10 cellular contexts compared by ENCODE assay signal in genomic region chr9:130036099-130036498, GRCh38. TPM values are rescaled to one million over a fixed set of nuclear protein-coding genes. Genes with fewer than 3 reads are reported as not detected.
DNase-seq lines count a peak whose midpoint lies in the region; ATAC-seq and TF ChIP-seq lines count a peak whose summit lies in the region.
"Had no signal": no experiment of that assay in that cellular context is flagged by ENCODE, and none has a peak within 500 bp of the region (broad histone marks: within the 10 kb centered on the region; RNA-seq: fewer than 3 reads in every experiment).

No MANE protein-coding gene starts in this region.

- in situ Hi-C loops in mammary epithelial cell (cut with MboI; ENCODE audit: low sequenced_read_pairs in 2 of 2), result no loop called here

- H3K4me3 Mint-ChIP-seq in nephron, result no peak overlapping the region

- no peak overlapping the region for H3K23ac ChIP-seq in neuronal stem cell (ENCODE audit: low read depth, low read length, poor library complexity)

- H2AFZ ChIP-seq in DND-41 (ENCODE audit: low read depth, low read length) (no peak overlapping the region), Loucy (ENCODE audit: low read length) (no peak overlapping the region), mammary epithelial cell (ENCODE audit: low read depth, low read length) (no peak overlapping the region), neuronal stem cell (ENCODE audit: low read length) (no peak overlapping the region)

- no peak overlapping the region for H2BK5ac ChIP-seq in neuronal stem cell (ENCODE audit: low read length)

- peak overlapping the region; percentile 46 to 64 (median 51) for H3K27ac Mint-ChIP-seq in nephron

- intact Hi-C loops in mammary epithelial cell (cut with micrococcal nuclease), result loop anchor here (5.0 kb wide), 1 partner anchor 39 kb away; no protein-coding TSS in a partner anchor

- no peak overlapping the region for H3K9ac ChIP-seq in DND-41 (ENCODE audit: low read depth, low read length)
- no peak overlapping the region for H3K9ac ChIP-seq in Loucy (ENCODE audit: low read depth, low read length, poor library complexity, severe bottlenecking)
- no peak overlapping the region for H3K9ac ChIP-seq in mammary epithelial cell (ENCODE audit: insufficient read depth, low read length)
- H3K9ac ChIP-seq in neuronal stem cell (ENCODE audit: low read depth, low read length, poor library complexity), result no peak overlapping the region

- H4K8ac ChIP-seq in neuronal stem cell (ENCODE audit: low read depth, low read length), result no peak overlapping the region

- CTCF ChIA-PET in mammary epithelial cell (lab: Charles Lee; ENCODE audit: low non-redundant PET), result no interaction called here

- no peaks in the 10 kb centered on the region for H3K9me3 Mint-ChIP-seq in nephron

- H2BK15ac ChIP-seq in neuronal stem cell (ENCODE audit: low read length), result no peak overlapping the region

- TF ChIP-seq CTCF in DND-41 (IDR thresholded peaks at IDR 0.05; ENCODE audit: borderline replicate concordance, extremely low read depth, low read length, poor library complexity, severe bottlenecking) (no peak), Loucy (conservative IDR thresholded peaks at IDR 0.05; ENCODE audit: low read length) (no peak), mammary epithelial cell (conservative IDR thresholded peaks at IDR 0.05 in 1 of 2, IDR thresholded peaks at IDR 0.05 in 1 of 2; ENCODE audit: extremely low read depth in 1 of 2, insufficient read depth in 1 of 2, low read depth in 1 of 2, low read length in 2 of 2) (no peak), nephron (IDR thresholded peaks at IDR 0.05; ENCODE audit: unreplicated experiment in 3 of 3) (no peak)

- H3F3A ChIP-seq in Loucy (ENCODE audit: low read depth), result no peaks in the 10 kb centered on the region

- H3K4me2 ChIP-seq in DND-41 (ENCODE audit: insufficient read depth, low read length) (no peak overlapping the region), Loucy (ENCODE audit: low read depth, low read length, poor library complexity, severe bottlenecking) (peak overlapping the region; percentile 35), mammary epithelial cell (ENCODE audit: insufficient read depth, low read depth, low read length) (peak overlapping the region; percentile 2), neuronal stem cell (ENCODE audit: insufficient read depth, low read length, poor library complexity, severe bottlenecking) (no peak overlapping the region)

- H3K27ac ChIP-seq in DND-41 (ENCODE audit: low read length), result 0 out of 2 replicates have a peak overlapping the region, but pooled peaks have one; percentile 40
- no peak overlapping the region for H3K27ac ChIP-seq in mammary epithelial cell (ENCODE audit: insufficient read depth, low read depth, low read length)
- no peak overlapping the region for H3K27ac ChIP-seq in neuronal stem cell (replicated peaks; ENCODE audit: low read length)

- H3K4ac ChIP-seq in neuronal stem cell (ENCODE audit: low read length), result no peak overlapping the region

- H4K20me1 ChIP-seq in DND-41 (ENCODE audit: insufficient read depth, low read length), result peaks cover 90% of the 10 kb centered on the region
- peaks cover 80% of the 10 kb centered on the region for H4K20me1 ChIP-seq in Loucy (ENCODE audit: insufficient read depth, low read length, poor library complexity, severe bottlenecking)
- H4K20me1 ChIP-seq in mammary epithelial cell (ENCODE audit: insufficient read depth, low read length), result no peaks in the 10 kb centered on the region

- H2BK120ac ChIP-seq in neuronal stem cell (ENCODE audit: low read depth, low read length), result no peak overlapping the region

- H3K4me1 ChIP-seq in DND-41 (ENCODE audit: insufficient read depth, low read length) (peaks cover 70% of the 10 kb centered on the region), Loucy (ENCODE audit: insufficient read depth, low read length, poor library complexity, severe bottlenecking) (peaks cover 22% of the 10 kb centered on the region), mammary epithelial cell (ENCODE audit: insufficient read depth, low read length) (peaks cover 7% of the 10 kb centered on the region), neuronal stem cell (ENCODE audit: control insufficient read depth in 2 of 2, insufficient read depth in 1 of 2, low read depth in 1 of 2, low read length in 2 of 2) (peaks cover 2 to 3% of the 10 kb centered on the region in 2 donors)

- H3K4me1 Mint-ChIP-seq in nephron, result peaks cover 21% of the 10 kb centered on the region

- H3K79me2 ChIP-seq in DND-41 (ENCODE audit: insufficient read depth, low read length) (peaks cover 100% of the 10 kb centered on the region), Loucy (ENCODE audit: insufficient read depth, low read length) (peaks cover 96% of the 10 kb centered on the region), mammary epithelial cell (ENCODE audit: insufficient read depth, low read length) (peaks cover 57% of the 10 kb centered on the region)

- no peaks in the 10 kb centered on the region for H3K36me3 Mint-ChIP-seq in nephron (ENCODE audit: low read depth)

- DNase-seq in DND-41 (no peak), mammary epithelial cell (peak; percentile 67), neuronal stem cell (ENCODE audit: low spot score) (no peak), NCI-H1092 (lab: John Stamatoyannopoulos, UW) (no peak), pons (ENCODE audit: low spot score) (no peak), SKM-1 treated with dmso at 0.1 percent for 144 hours (lab: John Stamatoyannopoulos, UW; ENCODE audit: unreplicated experiment) (no peak)
- DNase-seq: mucosa of descending colon, NCI-H774 had no signal

- no peak overlapping the region for H2BK12ac ChIP-seq in neuronal stem cell (ENCODE audit: low read length)

- H3K27me3 Mint-ChIP-seq in nephron (ENCODE audit: low read depth), result no peaks in the 10 kb centered on the region

- H3K18ac ChIP-seq in neuronal stem cell (ENCODE audit: low read length), result no peak overlapping the region

- no peak for ATAC-seq in DND-41 (ENCODE audit: insufficient read depth, low read depth)
- ATAC-seq: mucosa of descending colon had no signal

- H3K27me3 ChIP-seq in DND-41 (ENCODE audit: insufficient read depth, low read length, poor library complexity) (no peaks in the 10 kb centered on the region), Loucy (ENCODE audit: insufficient read depth, low read length, poor library complexity, severe bottlenecking) (no peaks in the 10 kb centered on the region), mammary epithelial cell (ENCODE audit: insufficient read depth, low read length) (no peaks in the 10 kb centered on the region), neuronal stem cell (ENCODE audit: control insufficient read depth in 3 of 3, insufficient read depth in 3 of 3, low read depth in 1 of 3, low read length in 3 of 3) (no peaks in the 10 kb centered on the region)

- peaks cover 2% of the 10 kb centered on the region for H3K79me1 ChIP-seq in neuronal stem cell (ENCODE audit: low read depth, low read length)

- H3K36me3 ChIP-seq in DND-41 (ENCODE audit: insufficient read depth, low read length) (peaks cover 36% of the 10 kb centered on the region), Loucy (ENCODE audit: insufficient read depth, low read length) (no peaks in the 10 kb centered on the region), mammary epithelial cell (ENCODE audit: insufficient read depth, low read length) (no peaks in the 10 kb centered on the region), neuronal stem cell (replicated peaks in 1 of 2; ENCODE audit: control insufficient read depth in 2 of 2, insufficient read depth in 2 of 2, low read length in 2 of 2) (peaks cover 0 to 5% of the 10 kb centered on the region in 2 donors)

- no peaks in the 10 kb centered on the region for H3K9me2 ChIP-seq in Loucy (replicated peaks; ENCODE audit: low read depth, low read length)

- BruUV-seq in mammary epithelial cell (replicated peaks; lab: Mats Ljungman, UMichigan), result no TSS peak

- no peak overlapping the region for H2AK5ac ChIP-seq in neuronal stem cell (ENCODE audit: low read depth, low read length)

- no peak overlapping the region for H3K14ac ChIP-seq in neuronal stem cell (ENCODE audit: low read length)

- H4K91ac ChIP-seq in neuronal stem cell (ENCODE audit: low read depth, low read length, poor library complexity), result no peak overlapping the region

- dilution Hi-C loops in mammary epithelial cell (cut with HindIII; ENCODE audit: low sequenced_read_pairs), result no loop called here

- H3K4me3 ChIP-seq in DND-41 (ENCODE audit: low read depth in 1 of 2, low read length in 2 of 2) (no peak overlapping the region), Loucy (ENCODE audit: low read length, poor library complexity, severe bottlenecking) (peak overlapping the region; percentile 44), mammary epithelial cell (replicated peaks in 1 of 3; ENCODE audit: insufficient read depth in 1 of 3, low read depth in 2 of 3, low read length in 3 of 3) (no peak overlapping the region), neuronal stem cell (ENCODE audit: low read length in 2 of 2) (no peak overlapping the region)
- H3K4me3 ChIP-seq: mucosa of descending colon had no signal

- H3K9me3 ChIP-seq in DND-41 (ENCODE audit: insufficient read depth, low read length, severe bottlenecking), result no peaks in the 10 kb centered on the region
- no peaks in the 10 kb centered on the region for H3K9me3 ChIP-seq in Loucy (ENCODE audit: insufficient read depth, low read depth, low read length)
- H3K9me3 ChIP-seq in mammary epithelial cell (replicated peaks; ENCODE audit: insufficient read depth, low read length), result no peaks in the 10 kb centered on the region
- no peaks in the 10 kb centered on the region for H3K9me3 ChIP-seq in neuronal stem cell (replicated peaks in 1 of 2; ENCODE audit: control insufficient read depth in 2 of 2, insufficient read depth in 1 of 2, low read depth in 1 of 2, low read length in 2 of 2)
- H3K9me3 ChIP-seq: mucosa of descending colon had no signal

RNA-seq across cellular contexts. Expression of gene FNBP1, which starts 6.9 kb away (rescaled TPM):
- 10 to 100 TPM; 11.5 to 21.5 TPM for total RNA-seq in mammary epithelial cell
- polyA plus RNA-seq in mammary epithelial cell, result 5.8 TPM
- 9.5 TPM for polyA minus RNA-seq in mammary epithelial cell
- 33.7 TPM for polyA plus RNA-seq in neuronal stem cell (2013, experiment 1 of 2)
- 34.7 TPM for polyA plus RNA-seq in neuronal stem cell (2013, experiment 2 of 2)

RNA-seq across cellular contexts. Expression of gene GPR107, which starts 17.6 kb away (rescaled TPM):
- 10 to 100 TPM; 34.2 to 41.4 TPM for total RNA-seq in mammary epithelial cell
- 20.5 TPM for polyA plus RNA-seq in mammary epithelial cell
- polyA minus RNA-seq in mammary epithelial cell, result 24.8 TPM
- polyA plus RNA-seq in neuronal stem cell (2013, experiment 1 of 2), result 24.1 TPM
- polyA plus RNA-seq in neuronal stem cell (2013, experiment 2 of 2), result 24.2 TPM

Comparison
In these comparisons a context has a peak if more than half of its experiments do, and no peak if none do; other contexts are left out.
1. H3K4me2 ChIP-seq: peak in Loucy (single experiment) and mammary epithelial cell (single experiment); none in DND-41 (single experiment) and neuronal stem cell (single experiment).